In the genomic region with DNA sequence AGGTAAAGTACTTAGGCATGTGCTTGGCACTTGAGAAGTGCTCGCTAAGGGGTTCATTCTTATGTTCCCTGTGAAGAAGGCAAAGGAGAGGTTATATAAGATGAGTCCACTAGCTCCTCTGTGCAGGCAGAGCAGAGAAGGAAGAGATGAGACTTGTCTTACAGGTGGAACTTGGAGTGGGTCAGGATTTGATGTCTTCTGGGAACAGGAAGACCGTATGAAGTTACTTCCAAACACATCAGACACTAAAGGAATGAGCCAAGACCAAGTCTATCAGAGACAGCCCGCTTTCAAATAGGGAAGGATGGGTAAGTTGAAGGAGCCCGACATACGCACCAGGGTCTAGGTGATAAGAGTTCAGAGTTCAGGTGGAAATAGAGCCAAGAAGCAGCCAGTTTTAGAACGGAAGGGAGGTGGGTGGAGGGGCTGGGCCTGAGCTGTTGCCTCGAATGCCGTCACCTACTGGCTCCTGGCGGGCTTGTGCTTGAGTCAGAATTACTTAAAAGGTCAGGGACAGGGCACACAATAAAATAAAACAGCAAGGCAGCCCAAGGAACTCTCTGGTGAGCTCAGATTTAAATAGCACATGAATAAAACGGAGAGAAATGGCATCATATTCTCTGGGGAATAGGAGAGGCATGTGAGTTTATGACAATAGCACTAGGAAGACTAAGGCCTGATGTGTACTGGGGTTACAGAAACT, we compare ENCODE assay signal across 12 cellular contexts. TPM values are rescaled to one million over a fixed set of nuclear protein-coding genes. Genes with fewer than 3 reads are reported as not detected.
A peak's percentile ranks its signal among the peaks of the same experiment; 100 is the strongest.
DNase-seq lines count a peak whose midpoint lies in the region; ATAC-seq, FAIRE-seq and TF ChIP-seq lines count a peak whose summit lies in the region.
"Had no signal": no experiment of that assay in that cellular context is flagged by ENCODE, and none has a peak within 500 bp of the region (broad histone marks: within the 10 kb centered on the region; RNA-seq: fewer than 3 reads in every experiment).

No MANE protein-coding gene starts in this region.

- POLR2A ChIA-PET in HEK293 (lab: Yijun Ruan, JAX): interaction anchor here (1.9 kb wide), 1 partner anchor 17 kb away, joined by 5 read pairs; no protein-coding TSS in a partner anchor

- intact Hi-C loops in left ventricle myocardium inferior (cut with micrococcal nuclease): no loop called here

- H3K9me3 ChIP-seq in HEK293 (ENCODE audit: control insufficient read depth, insufficient read depth, low read depth, low read length) (no peaks in the 10 kb centered on the region), left ventricle myocardium inferior (replicated peaks) (no peaks in the 10 kb centered on the region)

- TF ChIP-seq CTCF in HEK293 (tag by site-specific recombination; IDR thresholded peaks at IDR 0.05) (no peak), left ventricle myocardium inferior (IDR thresholded peaks at IDR 0.05; ENCODE audit: borderline replicate concordance) (no peak)

- no peaks in the 10 kb centered on the region for H3K36me3 ChIP-seq in HEK293 (ENCODE audit: control insufficient read depth in 2 of 2, insufficient read depth in 1 of 2, low read length in 2 of 2)
- H3K36me3 ChIP-seq in left ventricle myocardium inferior: no peaks in the 10 kb centered on the region

- H3K4me3 ChIP-seq in HEK293 (ENCODE audit: low read depth, low read length) (no peak overlapping the region), left ventricle myocardium inferior (no peak overlapping the region)

- no peak for ATAC-seq in GM21619 (IDR thresholded peaks at IDR 0.05; ENCODE audit: unreplicated experiment)
- ATAC-seq: naive thymus-derived CD8-positive, alpha-beta T cell had no signal

- CTCF ChIA-PET in HEK293 (lab: Yijun Ruan, JAX): interaction anchor here (0.6 kb wide), 1 partner anchor 262 kb away, joined by 3 read pairs; no protein-coding TSS in a partner anchor

- DNase-seq in astrocyte of the hippocampus (ENCODE audit: low read depth, low spot score) (peak; percentile 88), left ventricle myocardium inferior (peak; percentile 44), urothelium cell line (ENCODE audit: low spot score) (peak; percentile 72), foreskin melanocyte (no peak), dedifferentiated amniotic fluid mesenchymal stem cell (ENCODE audit: extremely low spot score) (no peak)
- DNase-seq: activated CD4-positive, alpha-beta T cell treated with anti-CD3 and anti-CD28 coated beads, Interleukin-2, amount 50 U/mL, for 1 hour; activated naive CD4-positive, alpha-beta T cell treated with anti-CD3 and anti-CD28 coated beads, Interleukin-2, amount 10 ng/mL, durations not matched to agents 7 days and 5 days; effector CD8-positive, alpha-beta T cell; naive thymus-derived CD8-positive, alpha-beta T cell; NCI-H82 had no signal

- no peaks in the 10 kb centered on the region for H3K4me1 ChIP-seq in HEK293 (ENCODE audit: control insufficient read depth, insufficient read depth, low read length)
- H3K4me1 ChIP-seq in left ventricle myocardium inferior: peaks cover 16% of the 10 kb centered on the region

- H3K27ac ChIP-seq in HEK293 (ENCODE audit: extremely low read depth, low read depth, low read length) (no peak overlapping the region; the same call in 1 of the 2 replicates), left ventricle myocardium inferior (replicated peaks) (peak overlapping the region; percentile 74)

- no peaks in the 10 kb centered on the region for H3K27me3 ChIP-seq in left ventricle myocardium inferior (ENCODE audit: low read depth)

- peak; percentile 55 for FAIRE-seq in urothelium cell line (lab: Jason Lieb, UNC)

TF ChIP-seq in HEK293, 187 proteins besides CTCF, POLR2A, EP300 and RAD21:
- TF ChIP-seq ZNF629 (tag by site-specific recombination; IDR thresholded peaks at IDR 0.05) (0 out of 2 replicates have a peak, but pooled peaks have one; percentile 21), ZNF560 (tag by site-specific recombination; IDR thresholded peaks at IDR 0.05; ENCODE audit: borderline replicate concordance) (no peak)

RNA-seq across cellular contexts. Expression of gene GRB10, which starts 56.1 kb away (rescaled TPM):
- 40.6 TPM for total RNA-seq in left ventricle myocardium inferior

Comparison
In these comparisons a context has a peak if more than half of its experiments do, and no peak if none do; other contexts are left out.
1. DNase-seq: peak in astrocyte of the hippocampus (single experiment), left ventricle myocardium inferior (single experiment) and urothelium cell line (single experiment); none in foreskin melanocyte (single experiment) and dedifferentiated amniotic fluid mesenchymal stem cell (single experiment).